ENCODE assay signal across 1 cellular context in genomic region chr1:233326319-233326994, GRCh38.
TF ChIP-seq lines count a peak whose summit lies in the region.

No MANE protein-coding gene starts in this region.

TF ChIP-seq in SK-N-SH, 30 proteins besides CTCF, POLR2A, EP300 and RAD21 (continued from another document):
- TF ChIP-seq REST (IDR thresholded peaks at IDR 0.05; ENCODE audit: low read depth, low read length) (no peak), FOSL2 (IDR thresholded peaks at IDR 0.05; ENCODE audit: borderline replicate concordance, low read depth) (no peak), USF2 (IDR thresholded peaks at IDR 0.05; ENCODE audit: borderline replicate concordance, low read depth, low read length) (no peak), RXRA (IDR thresholded peaks at IDR 0.05; ENCODE audit: borderline replicate concordance, low read depth) (no peak), PBX3 (IDR thresholded peaks at IDR 0.05) (no peak), RFX5 (IDR thresholded peaks at IDR 0.05; ENCODE audit: low read length) (no peak)
